29 cellular contexts compared by ENCODE assay signal in the genomic region with DNA sequence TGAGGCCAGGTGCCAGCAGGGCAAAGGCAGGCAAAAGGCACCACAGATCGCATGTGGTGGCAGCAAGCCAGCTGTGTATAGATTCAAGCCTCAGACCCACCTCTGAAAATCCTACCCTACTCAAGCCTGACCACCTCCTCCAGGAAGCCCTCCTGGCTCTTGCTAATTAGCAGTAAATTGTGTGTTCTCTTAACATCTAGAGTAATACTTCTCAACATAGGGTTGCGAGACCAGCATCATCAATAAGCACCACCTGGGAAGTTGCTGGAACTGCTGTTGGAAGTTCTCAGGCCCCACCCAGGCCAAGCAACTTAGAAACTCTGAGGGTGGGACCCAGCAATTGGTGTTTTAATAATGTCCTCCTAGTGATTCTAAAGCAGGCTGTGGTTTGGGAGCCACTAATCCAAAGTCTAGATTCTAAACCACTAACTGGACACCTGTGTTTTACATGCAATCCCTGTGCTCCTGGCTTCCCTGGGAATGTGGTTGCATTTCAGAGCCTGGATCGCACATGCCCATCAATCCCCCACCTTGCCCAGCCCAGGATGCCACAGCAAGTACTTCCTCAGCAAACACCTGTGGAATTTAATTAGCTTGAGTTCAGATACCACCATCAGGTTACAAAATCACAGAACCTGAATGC. TPM values are rescaled to one million over a fixed set of nuclear protein-coding genes. Genes with fewer than 3 reads are reported as not detected.
DNase-seq lines count a peak whose midpoint lies in the region; ATAC-seq and TF ChIP-seq lines count a peak whose summit lies in the region.
"Had no signal": no experiment of that assay in that cellular context is flagged by ENCODE, and none has a peak within 500 bp of the region (broad histone marks: within the 10 kb centered on the region; RNA-seq: fewer than 3 reads in every experiment).

No MANE protein-coding gene starts in this region.

- H3K4me3 ChIP-seq in coronary artery, result no peak overlapping the region
- H3K4me3 ChIP-seq in psoas muscle, result no peak overlapping the region
- no peak overlapping the region for H3K4me3 ChIP-seq in aorta (ENCODE audit: low read length in 2 of 2)
- H3K4me3 ChIP-seq in ovary, result no peak overlapping the region
- H3K4me3 ChIP-seq: lung, neural progenitor cell, upper lobe of left lung had no signal

- peak; percentile 10 to 13 for ATAC-seq in natural killer cell treated with Interleukin-12 subunit alpha and Interleukin-12 subunit beta and Interleukin-15 and Interleukin-18, amount 100 ng/mL, for 72 hours
- no peak for ATAC-seq in natural killer cell
- no peak for ATAC-seq in psoas muscle
- ATAC-seq in aorta (ENCODE audit: low FRiP score), result no peak
- ATAC-seq: activated CD8-positive, alpha-beta T cell treated with anti-CD3 and anti-CD28 coated beads, Interleukin-2, amount 10 ng/mL, durations not matched to agents 7 days and 5 days; activated naive CD4-positive, alpha-beta T cell treated with anti-CD3 and anti-CD28 coated beads, Interleukin-2, amount 50 U/mL, for 72 hours; SK-N-SH treated with all-trans-retinoic acid at 6 μM for 48 hours had no signal

- H3K27me3 ChIP-seq in psoas muscle (ENCODE audit: insufficient read depth in 3 of 3, low read length in 2 of 3) (no peaks in the 10 kb centered on the region), aorta (ENCODE audit: control insufficient read depth in 1 of 2, insufficient read depth in 2 of 2, low read length in 1 of 2) (no peaks in the 10 kb centered on the region), ovary (no peaks in the 10 kb centered on the region)
- H3K27me3 ChIP-seq: BE2C, neural progenitor cell, upper lobe of left lung had no signal

- TF ChIP-seq EP300 in ovary (IDR thresholded peaks at IDR 0.05), result no peak

- no peaks in the 10 kb centered on the region for H3K4me1 Mint-ChIP-seq in natural killer cell treated with Interleukin-12 subunit alpha and Interleukin-12 subunit beta and Interleukin-15 and Interleukin-18, amount 100 ng/mL, for 72 hours (ENCODE audit: low read depth in 2 of 2)
- no peaks in the 10 kb centered on the region for H3K4me1 Mint-ChIP-seq in natural killer cell
- H3K4me1 Mint-ChIP-seq in activated naive CD8-positive, alpha-beta T cell treated with anti-CD3 and anti-CD28 coated beads for 36 hours, result no peaks in the 10 kb centered on the region
- H3K4me1 Mint-ChIP-seq: CD8-positive, alpha-beta memory T cell had no signal

- peak overlapping the region; percentile 71 to 85 for H3K27ac ChIP-seq in coronary artery
- H3K27ac ChIP-seq in psoas muscle, result peak overlapping the region; percentile 77
- H3K27ac ChIP-seq in aorta (ENCODE audit: low read depth in 1 of 2, low read length in 2 of 2), result peak overlapping the region; percentile 68 to 90
- H3K27ac ChIP-seq in ovary, result no peak overlapping the region
- H3K27ac ChIP-seq: neural progenitor cell, upper lobe of left lung had no signal

- H3K27me3 Mint-ChIP-seq in natural killer cell treated with Interleukin-12 subunit alpha and Interleukin-12 subunit beta and Interleukin-15 and Interleukin-18, amount 100 ng/mL, for 72 hours, result no peaks in the 10 kb centered on the region
- H3K27me3 Mint-ChIP-seq in natural killer cell (ENCODE audit: low read depth in 2 of 2), result peaks cover 4 to 13% of the 10 kb centered on the region in 2 donors
- H3K27me3 Mint-ChIP-seq in activated naive CD8-positive, alpha-beta T cell treated with anti-CD3 and anti-CD28 coated beads for 36 hours, result no peaks in the 10 kb centered on the region

- no peak for TF ChIP-seq CTCF in natural killer cell (IDR thresholded peaks at IDR 0.05)
- TF ChIP-seq CTCF in coronary artery (IDR thresholded peaks at IDR 0.05), result no peak
- no peak for TF ChIP-seq CTCF in psoas muscle (IDR thresholded peaks at IDR 0.05)
- TF ChIP-seq CTCF in ovary (IDR thresholded peaks at IDR 0.05), result no peak

- no peaks in the 10 kb centered on the region for H3K36me3 Mint-ChIP-seq in natural killer cell treated with Interleukin-12 subunit alpha and Interleukin-12 subunit beta and Interleukin-15 and Interleukin-18, amount 100 ng/mL, for 72 hours
- no peaks in the 10 kb centered on the region for H3K36me3 Mint-ChIP-seq in natural killer cell
- H3K36me3 Mint-ChIP-seq in activated naive CD8-positive, alpha-beta T cell treated with anti-CD3 and anti-CD28 coated beads for 36 hours, result no peaks in the 10 kb centered on the region
- H3K36me3 Mint-ChIP-seq: activated naive CD4-positive, alpha-beta T cell treated with anti-CD3 and anti-CD28 coated beads, Interleukin-2, amount 50 U/mL, for 72 hours; CD8-positive, alpha-beta memory T cell; neural progenitor cell had no signal

- H3K27ac Mint-ChIP-seq in natural killer cell treated with Interleukin-12 subunit alpha and Interleukin-12 subunit beta and Interleukin-15 and Interleukin-18, amount 100 ng/mL, for 72 hours, result no peak overlapping the region
- H3K27ac Mint-ChIP-seq in natural killer cell, result no peak overlapping the region
- H3K27ac Mint-ChIP-seq in activated naive CD8-positive, alpha-beta T cell treated with anti-CD3 and anti-CD28 coated beads for 36 hours, result no peak overlapping the region
- H3K27ac Mint-ChIP-seq: activated CD8-positive, alpha-beta T cell treated with anti-CD3 and anti-CD28 coated beads, Interleukin-2, amount 10 ng/mL, durations not matched to agents 7 days and 5 days; CD8-positive, alpha-beta memory T cell had no signal

- no peak overlapping the region for H3K4me3 Mint-ChIP-seq in natural killer cell treated with Interleukin-12 subunit alpha and Interleukin-12 subunit beta and Interleukin-15 and Interleukin-18, amount 100 ng/mL, for 72 hours
- H3K4me3 Mint-ChIP-seq in natural killer cell, result no peak overlapping the region
- H3K4me3 Mint-ChIP-seq in activated naive CD8-positive, alpha-beta T cell treated with anti-CD3 and anti-CD28 coated beads for 36 hours, result no peak overlapping the region
- H3K4me3 Mint-ChIP-seq: activated CD8-positive, alpha-beta T cell treated with anti-CD3 and anti-CD28 coated beads, Interleukin-2, amount 10 ng/mL, durations not matched to agents 7 days and 5 days; CD8-positive, alpha-beta memory T cell; neural progenitor cell had no signal

- H3K9me3 ChIP-seq in psoas muscle (no peaks in the 10 kb centered on the region), aorta (ENCODE audit: control insufficient read depth, low read length) (no peaks in the 10 kb centered on the region), ovary (no peaks in the 10 kb centered on the region)
- H3K9me3 ChIP-seq: BE2C, upper lobe of left lung had no signal

- H3K9me3 Mint-ChIP-seq in natural killer cell treated with Interleukin-12 subunit alpha and Interleukin-12 subunit beta and Interleukin-15 and Interleukin-18, amount 100 ng/mL, for 72 hours, result no peaks in the 10 kb centered on the region
- no peaks in the 10 kb centered on the region for H3K9me3 Mint-ChIP-seq in natural killer cell
- H3K9me3 Mint-ChIP-seq in activated naive CD8-positive, alpha-beta T cell treated with anti-CD3 and anti-CD28 coated beads for 36 hours, result no peaks in the 10 kb centered on the region
- H3K9me3 Mint-ChIP-seq: activated naive CD4-positive, alpha-beta T cell treated with anti-CD3 and anti-CD28 coated beads, Interleukin-2, amount 50 U/mL, for 72 hours; CD8-positive, alpha-beta memory T cell; neural progenitor cell had no signal

- no peaks in the 10 kb centered on the region for H3K36me3 ChIP-seq in psoas muscle (ENCODE audit: insufficient read depth in 1 of 2, low read depth in 1 of 2)
- H3K36me3 ChIP-seq in aorta (ENCODE audit: control insufficient read depth in 1 of 2, insufficient read depth in 2 of 2, low read length in 1 of 2), result no peaks in the 10 kb centered on the region
- no peaks in the 10 kb centered on the region for H3K36me3 ChIP-seq in ovary
- H3K36me3 ChIP-seq: BE2C, neural progenitor cell, upper lobe of left lung had no signal

- WGBS in psoas muscle, 3 donors, result 67 to 79% (median 73%) methylated on average over 3 of the region's 3 CpGs
- 66 to 67% methylated on average over 3 of the region's 3 CpGs for WGBS in aorta, 2 donors
- WGBS in ovary, 3 donors, result 92 to 96% (median 94%) methylated on average over 3 of the region's 3 CpGs

- TF ChIP-seq POLR2A in ovary (IDR thresholded peaks at IDR 0.05), result no peak

- intact Hi-C loops in natural killer cell (cut with micrococcal nuclease) (no loop called here), psoas muscle (cut with DNase I) (loop anchor here in 1 of 2 donors (5.0 kb wide), 1 partner anchor 46 kb away; a partner anchor contains a TSS), aorta (cut with DNase I) (loop anchor here (5.0 kb wide), 2 partner anchors 41 to 169 kb away; no protein-coding TSS in a partner anchor), ovary (cut with DNase I) (no loop called here)

- peak; percentile 18 for DNase-seq in natural killer cell treated with Interleukin-12 subunit alpha and Interleukin-12 subunit beta and Interleukin-15 and Interleukin-18, amount 100 ng/mL, for 72 hours (ENCODE audit: low spot score)
- DNase-seq in natural killer cell (no peak), coronary artery (ENCODE audit: low spot score) (no peak), psoas muscle (no peak), aorta (peak in 1 of 2 donors; percentile 5), ovary (no peak), HK-2 (ENCODE audit: unreplicated experiment) (no peak)
- no peak for DNase-seq in activated naive CD8-positive, alpha-beta T cell treated with anti-CD3 and anti-CD28 coated beads for 36 hours
- DNase-seq: ACHN; activated CD4-positive, alpha-beta T cell treated with anti-CD3 and anti-CD28 coated beads for 1 hour; activated CD8-positive, alpha-beta T cell treated with anti-CD3 and anti-CD28 coated beads, Interleukin-2, amount 10 ng/mL, durations not matched to agents 7 days and 5 days; BE2C; CD8-positive, alpha-beta memory T cell; central memory CD4-positive, alpha-beta T cell; dermis blood vessel endothelial cell; DMS153; kidney; MM.1S; NCI-H2081; NCI-H2227 treated with DMSO at 0.1 percent for 48 hours; NCI-H526 treated with DMSO at 0.1 percent for 48 hours; small intestine; stimulated activated CD4-positive, alpha-beta T cell treated with anti-CD3 and anti-CD28 coated beads, Interleukin-2, amount 100 ng/mL, for 24 hours; T-helper 2 cell had no signal

- peaks cover 50% of the 10 kb centered on the region for H3K4me1 ChIP-seq in psoas muscle
- H3K4me1 ChIP-seq in aorta (ENCODE audit: control insufficient read depth in 1 of 2, insufficient read depth in 2 of 2, low read length in 2 of 2), result peaks cover 2 to 6% of the 10 kb centered on the region in 2 donors
- no peaks in the 10 kb centered on the region for H3K4me1 ChIP-seq in ovary (ENCODE audit: insufficient read depth)
- H3K4me1 ChIP-seq: upper lobe of left lung had no signal

RNA-seq across cellular contexts. Expression of a gene that starts 46.2 kb away (rescaled TPM):
- total RNA-seq in natural killer cell treated with Interleukin-12 subunit alpha and Interleukin-12 subunit beta and Interleukin-15 and Interleukin-18, amount 100 ng/mL, for 72 hours, result 1 to 10 TPM in 1 of 2 donors, not detected in 1; 2.8 TPM
- total RNA-seq in natural killer cell, result 1 to 10 TPM in 1 of 3 donors, under 1 TPM in 2; 0.40 to 1.8 (median 0.63) TPM
- 10 to 100 TPM in 3 of 4 donors, 1 to 10 TPM in 1; 7.9 to 53.0 (median 21.3) TPM for total RNA-seq in psoas muscle
- 10 to 100 TPM; 41.9 to 49.0 (median 47.4) TPM for polyA plus RNA-seq in psoas muscle
- 100 to 1,000 TPM; 144 to 163 TPM for total RNA-seq in aorta
- 100 to 1,000 TPM in 1 of 2 donors, 10 to 100 TPM in 1; 36.8 to 106 TPM for polyA plus RNA-seq in aorta
- total RNA-seq in ovary, result 10 to 100 TPM in 6 of 7 donors, 1 to 10 TPM in 1; 7.0 to 74.5 (median 25.1) TPM
- 10 to 100 TPM; 10.7 to 83.8 TPM for polyA plus RNA-seq in ovary
- not detected for total RNA-seq in activated naive CD8-positive, alpha-beta T cell treated with anti-CD3 and anti-CD28 coated beads for 36 hours
- total RNA-seq: activated naive CD4-positive, alpha-beta T cell treated with anti-CD3 and anti-CD28 coated beads, Interleukin-2, amount 50 U/mL, for 72 hours had no signal
- polyA plus RNA-seq: CD8-positive, alpha-beta memory T cell had no signal

Comparison
In these comparisons a context has a peak if more than half of its experiments do, and no peak if none do; other contexts are left out.
1. ATAC-seq: peak in natural killer cell treated with Interleukin-12 subunit alpha and Interleukin-12 subunit beta and Interleukin-15 and Interleukin-18, amount 100 ng/mL, for 72 hours (2 of 2); none in natural killer cell (0 of 3), psoas muscle (0 of 4) and aorta (single experiment).
2. H3K27ac ChIP-seq: peak in coronary artery (2 of 2), psoas muscle (single experiment) and aorta (2 of 2); none in ovary (0 of 2).
3. intact Hi-C loops: an anchor here in aorta (5.0 kb wide); none called in natural killer cell and ovary.